Comparison of ENCODE assay signal across 19 cellular contexts in genomic region chr21:39479164-39479563, GRCh38. TPM values are rescaled to one million over a fixed set of nuclear protein-coding genes. Genes with fewer than 3 reads are reported as not detected.
DNase-seq lines count a peak whose midpoint lies in the region; ATAC-seq and TF ChIP-seq lines count a peak whose summit lies in the region.
"Had no signal": no experiment of that assay in that cellular context is flagged by ENCODE, and none has a peak within 500 bp of the region (broad histone marks: within the 10 kb centered on the region; RNA-seq: fewer than 3 reads in every experiment).

No MANE protein-coding gene starts in this region.

- in situ Hi-C loops in gastrocnemius medialis (cut with MboI; ENCODE audit: low sequenced_read_pairs in 4 of 4): no loop called here

- POLR2A ChIA-PET in activated CD8-positive, alpha-beta T cell treated with anti-CD3 and anti-CD28 coated beads, Interleukin-2, amount 10 ng/mL, durations not matched to agents 7 days and 5 days (lab: Charles Lee): no interaction called here
- POLR2A ChIA-PET in activated CD8-positive, alpha-beta T cell treated with anti-CD3 and anti-CD28 coated beads for 36 hours (lab: Charles Lee): no interaction called here

- no peak for ATAC-seq in activated CD8-positive, alpha-beta T cell treated with anti-CD3 and anti-CD28 coated beads, Interleukin-2, amount 10 ng/mL, durations not matched to agents 7 days and 5 days
- ATAC-seq in activated CD8-positive, alpha-beta T cell treated with anti-CD3 and anti-CD28 coated beads for 36 hours: no peak
- no peak for ATAC-seq in gastrocnemius medialis
- ATAC-seq in GM21367 (IDR thresholded peaks at IDR 0.05; ENCODE audit: unreplicated experiment): no peak
- ATAC-seq: CD8-positive, alpha-beta T cell; GM12878; GM23338 had no signal

- H3K4me3 ChIP-seq in gastrocnemius medialis: no peak overlapping the region
- H3K4me3 ChIP-seq: BLaER1, GM12878, GM23338, HAP-1 had no signal

- DNase-seq in activated CD8-positive, alpha-beta T cell treated with anti-CD3 and anti-CD28 coated beads, Interleukin-2, amount 10 ng/mL, durations not matched to agents 7 days and 5 days: no peak
- no peak for DNase-seq in activated CD8-positive, alpha-beta T cell treated with anti-CD3 and anti-CD28 coated beads for 36 hours
- DNase-seq in gastrocnemius medialis: no peak
- no peak for DNase-seq in kidney glomerular epithelial cell (lab: John Stamatoyannopoulos, UW)
- DNase-seq: Caco-2; CD4-positive, CD25-positive, alpha-beta regulatory T cell; CD8-positive, alpha-beta T cell; DMS79; EL; GDM1 had no signal

- H3K4me1 ChIP-seq in gastrocnemius medialis: peaks cover 35 to 44% of the 10 kb centered on the region in 2 donors
- H3K4me1 ChIP-seq: BLaER1, Caco-2, HAP-1 had no signal

- H3K9me3 ChIP-seq in gastrocnemius medialis: no peaks in the 10 kb centered on the region
- H3K9me3 ChIP-seq: BLaER1, Caco-2, HAP-1 had no signal

- peaks cover 0 to 3% of the 10 kb centered on the region in 2 donors for H3K36me3 ChIP-seq in gastrocnemius medialis
- H3K36me3 ChIP-seq: BLaER1, HAP-1 had no signal

- CTCF ChIA-PET in activated CD8-positive, alpha-beta T cell treated with anti-CD3 and anti-CD28 coated beads, Interleukin-2, amount 10 ng/mL, durations not matched to agents 7 days and 5 days (lab: Charles Lee): interaction anchor here (1.7 kb wide), 1 partner anchor 39 kb away, joined by 4 read pairs; no protein-coding TSS in a partner anchor
- CTCF ChIA-PET in activated CD8-positive, alpha-beta T cell treated with anti-CD3 and anti-CD28 coated beads for 36 hours (lab: Charles Lee): no interaction called here

- H3K4me3 Mint-ChIP-seq in activated CD8-positive, alpha-beta T cell treated with anti-CD3 and anti-CD28 coated beads, Interleukin-2, amount 10 ng/mL, durations not matched to agents 7 days and 5 days: no peak overlapping the region
- H3K4me3 Mint-ChIP-seq in activated CD8-positive, alpha-beta T cell treated with anti-CD3 and anti-CD28 coated beads for 36 hours: no peak overlapping the region
- no peak overlapping the region for H3K4me3 Mint-ChIP-seq in nephron
- H3K4me3 Mint-ChIP-seq: B cell; CD4-positive, CD25-positive, alpha-beta regulatory T cell; CD8-positive, alpha-beta T cell; GM23338 had no signal

- no peaks in the 10 kb centered on the region for H3K36me3 Mint-ChIP-seq in activated CD8-positive, alpha-beta T cell treated with anti-CD3 and anti-CD28 coated beads, Interleukin-2, amount 10 ng/mL, durations not matched to agents 7 days and 5 days (ENCODE audit: low read depth)
- no peaks in the 10 kb centered on the region for H3K36me3 Mint-ChIP-seq in activated CD8-positive, alpha-beta T cell treated with anti-CD3 and anti-CD28 coated beads for 36 hours (ENCODE audit: low read depth)
- H3K36me3 Mint-ChIP-seq in nephron (ENCODE audit: low read depth): no peaks in the 10 kb centered on the region
- H3K36me3 Mint-ChIP-seq: CD4-positive, CD25-positive, alpha-beta regulatory T cell had no signal

- no peak for TF ChIP-seq POLR2A in gastrocnemius medialis (IDR thresholded peaks at IDR 0.05)

- H3K27me3 Mint-ChIP-seq in activated CD8-positive, alpha-beta T cell treated with anti-CD3 and anti-CD28 coated beads, Interleukin-2, amount 10 ng/mL, durations not matched to agents 7 days and 5 days (ENCODE audit: low read depth): no peaks in the 10 kb centered on the region
- no peaks in the 10 kb centered on the region for H3K27me3 Mint-ChIP-seq in activated CD8-positive, alpha-beta T cell treated with anti-CD3 and anti-CD28 coated beads for 36 hours
- H3K27me3 Mint-ChIP-seq in nephron (ENCODE audit: low read depth): no peaks in the 10 kb centered on the region

- no peaks in the 10 kb centered on the region for H3K27me3 ChIP-seq in gastrocnemius medialis
- H3K27me3 ChIP-seq: BLaER1 had no signal

- no peaks in the 10 kb centered on the region for H3K4me1 Mint-ChIP-seq in activated CD8-positive, alpha-beta T cell treated with anti-CD3 and anti-CD28 coated beads, Interleukin-2, amount 10 ng/mL, durations not matched to agents 7 days and 5 days (ENCODE audit: low read depth)
- no peaks in the 10 kb centered on the region for H3K4me1 Mint-ChIP-seq in activated CD8-positive, alpha-beta T cell treated with anti-CD3 and anti-CD28 coated beads for 36 hours (ENCODE audit: low read depth)
- H3K4me1 Mint-ChIP-seq in nephron: peaks cover 24% of the 10 kb centered on the region
- H3K4me1 Mint-ChIP-seq: B cell; CD4-positive, CD25-positive, alpha-beta regulatory T cell had no signal

- no peaks in the 10 kb centered on the region for H3K9me3 Mint-ChIP-seq in activated CD8-positive, alpha-beta T cell treated with anti-CD3 and anti-CD28 coated beads, Interleukin-2, amount 10 ng/mL, durations not matched to agents 7 days and 5 days (ENCODE audit: insufficient read depth)
- H3K9me3 Mint-ChIP-seq in activated CD8-positive, alpha-beta T cell treated with anti-CD3 and anti-CD28 coated beads for 36 hours: no peaks in the 10 kb centered on the region
- no peaks in the 10 kb centered on the region for H3K9me3 Mint-ChIP-seq in nephron
- H3K9me3 Mint-ChIP-seq: CD8-positive, alpha-beta T cell; GM23338 had no signal

- peak overlapping the region in 3 of 4 donors; percentile 79 to 89 (median 83) for H3K27ac ChIP-seq in gastrocnemius medialis
- H3K27ac ChIP-seq: 22Rv1, BLaER1, C4-2B had no signal

- TF ChIP-seq CTCF in activated CD8-positive, alpha-beta T cell treated with anti-CD3 and anti-CD28 coated beads for 36 hours (IDR thresholded peaks at IDR 0.05): no peak
- no peak for TF ChIP-seq CTCF in nephron (IDR thresholded peaks at IDR 0.05; ENCODE audit: unreplicated experiment in 3 of 3)
- TF ChIP-seq CTCF in gastrocnemius medialis (IDR thresholded peaks at IDR 0.05 in 4 of 5, conservative IDR thresholded peaks at IDR 0.05 in 1 of 5): no peak

- intact Hi-C loops in activated CD8-positive, alpha-beta T cell treated with anti-CD3 and anti-CD28 coated beads for 36 hours (cut with micrococcal nuclease): no loop called here
- intact Hi-C loops in gastrocnemius medialis (cut with DNase I; ENCODE audit: low total_unique reads): no loop called here

- H3K27ac Mint-ChIP-seq in activated CD8-positive, alpha-beta T cell treated with anti-CD3 and anti-CD28 coated beads, Interleukin-2, amount 10 ng/mL, durations not matched to agents 7 days and 5 days: peak overlapping the region; percentile 4
- no peak overlapping the region for H3K27ac Mint-ChIP-seq in activated CD8-positive, alpha-beta T cell treated with anti-CD3 and anti-CD28 coated beads for 36 hours
- H3K27ac Mint-ChIP-seq in nephron: peak overlapping the region; percentile 34 to 76 (median 71)
- H3K27ac Mint-ChIP-seq: B cell; CD4-positive, CD25-positive, alpha-beta regulatory T cell; CD8-positive, alpha-beta T cell; GM23338 had no signal

RNA-seq across cellular contexts. Expression of gene SH3BGR, which starts 27.4 kb away (rescaled TPM):
- total RNA-seq in activated CD8-positive, alpha-beta T cell treated with anti-CD3 and anti-CD28 coated beads, Interleukin-2, amount 10 ng/mL, durations not matched to agents 7 days and 5 days: 1 to 10 TPM in 1 of 2 experiments, not detected in 1; 1.1 TPM
- total RNA-seq in activated CD8-positive, alpha-beta T cell treated with anti-CD3 and anti-CD28 coated beads for 36 hours: 1 to 10 TPM; 4.5 to 4.8 TPM
- 100 to 1,000 TPM in 3 of 4 donors, 10 to 100 TPM in 1; 92.9 to 182 (median 149) TPM for total RNA-seq in gastrocnemius medialis
- total RNA-seq: CD4-positive, CD25-positive, alpha-beta regulatory T cell had no signal

RNA-seq across cellular contexts. Expression of gene LCA5L, which starts 33.6 kb away (rescaled TPM):
- under 1 TPM in 1 of 2 experiments, not detected in 1; 0.47 TPM for total RNA-seq in activated CD8-positive, alpha-beta T cell treated with anti-CD3 and anti-CD28 coated beads, Interleukin-2, amount 10 ng/mL, durations not matched to agents 7 days and 5 days
- total RNA-seq in activated CD8-positive, alpha-beta T cell treated with anti-CD3 and anti-CD28 coated beads for 36 hours: under 1 TPM in 1 of 2 experiments, not detected in 1; 0.36 TPM
- 1 to 10 TPM; 2.3 to 7.9 (median 4.9) TPM for total RNA-seq in gastrocnemius medialis
- total RNA-seq: CD4-positive, CD25-positive, alpha-beta regulatory T cell; CD8-positive, alpha-beta T cell had no signal

Comparison
In these comparisons a context has a peak if more than half of its experiments do, and no peak if none do; other contexts are left out.
1. RNA of gene SH3BGR, which starts 27.4 kb away (total RNA-seq): 92.9 to 182 TPM in gastrocnemius medialis; 4.5 to 4.8 TPM in activated CD8-positive, alpha-beta T cell treated with anti-CD3 and anti-CD28 coated beads for 36 hours and 1.1 TPM in activated CD8-positive, alpha-beta T cell treated with anti-CD3 and anti-CD28 coated beads, Interleukin-2, amount 10 ng/mL, durations not matched to agents 7 days and 5 days; every median in the first group is over 10 times any median in the second.